In genomic region chrX:79133897-79134296, GRCh38 we compare ENCODE assay signal across 24 cellular contexts. TPM values are rescaled to one million over a fixed set of nuclear protein-coding genes. Genes with fewer than 3 reads are reported as not detected.
DNase-seq lines count a peak whose midpoint lies in the region; ATAC-seq and TF ChIP-seq lines count a peak whose summit lies in the region.
"Had no signal": no experiment of that assay in that cellular context is flagged by ENCODE, and none has a peak within 500 bp of the region (broad histone marks: within the 10 kb centered on the region; RNA-seq: fewer than 3 reads in every experiment).

No MANE protein-coding gene starts in this region.

- H3K27ac Mint-ChIP-seq in activated CD4-positive, alpha-beta T cell treated with anti-CD3 and anti-CD28 coated beads, Interleukin-2, amount 10 ng/mL, durations not matched to agents 24 days and 14 days: no peak overlapping the region
- H3K27ac Mint-ChIP-seq in activated CD8-positive, alpha-beta T cell treated with anti-CD3 and anti-CD28 coated beads, Interleukin-2, amount 10 ng/mL, durations not matched to agents 7 days and 5 days: peak overlapping the region; percentile 15
- H3K27ac Mint-ChIP-seq in WTC11: no peak overlapping the region

- H3K4me3 ChIP-seq in mucosa of descending colon: no peak overlapping the region
- H3K4me3 ChIP-seq: adrenal gland; BLaER1 treated with 17β-estradiol and CSF1 and Interleukin-3, amounts not matched to agents 10 nM and 100 nM; vagina had no signal

- intact Hi-C loops in activated CD4-positive, alpha-beta T cell treated with anti-CD3 and anti-CD28 coated beads, Interleukin-2, amount 10 ng/mL, durations not matched to agents 24 days and 14 days (cut with micrococcal nuclease): no loop called here
- intact Hi-C loops in mucosa of descending colon (cut with DNase I, micrococcal nuclease): no loop called here

- no peaks in the 10 kb centered on the region for H3K36me3 ChIP-seq in mucosa of descending colon (ENCODE audit: low read depth)
- H3K36me3 ChIP-seq: adrenal gland; BLaER1 treated with 17β-estradiol and CSF1 and Interleukin-3, amounts not matched to agents 10 nM and 100 nM; vagina had no signal

- POLR2A ChIA-PET in activated CD8-positive, alpha-beta T cell treated with anti-CD3 and anti-CD28 coated beads, Interleukin-2, amount 10 ng/mL, durations not matched to agents 7 days and 5 days (lab: Charles Lee): interaction anchor here (1.2 kb wide), 2 partner anchors 10 to 26 kb away, joined by 3 read pairs; partner anchors contain the start of gene GPR174
- POLR2A ChIA-PET in WTC11 (lab: Charles Lee): no interaction called here

- H3K4me3 Mint-ChIP-seq in activated CD4-positive, alpha-beta T cell treated with anti-CD3 and anti-CD28 coated beads, Interleukin-2, amount 10 ng/mL, durations not matched to agents 24 days and 14 days: peak overlapping the region; percentile 21
- H3K4me3 Mint-ChIP-seq in activated CD8-positive, alpha-beta T cell treated with anti-CD3 and anti-CD28 coated beads, Interleukin-2, amount 10 ng/mL, durations not matched to agents 7 days and 5 days: no peak overlapping the region
- no peak overlapping the region for H3K4me3 Mint-ChIP-seq in WTC11

- ATAC-seq in GM18868 (IDR thresholded peaks at IDR 0.05; ENCODE audit: unreplicated experiment) (peak; percentile 38), mucosa of descending colon (peak; percentile 64), HG02885 (IDR thresholded peaks at IDR 0.05; ENCODE audit: poor library complexity, unreplicated experiment) (no peak), WTC11 (no peak)
- ATAC-seq in activated CD8-positive, alpha-beta T cell treated with anti-CD3 and anti-CD28 coated beads, Interleukin-2, amount 10 ng/mL, durations not matched to agents 7 days and 5 days: peak; percentile 61
- ATAC-seq: HCT116, HepG2 had no signal

- H3K4me1 ChIP-seq in mucosa of descending colon (ENCODE audit: low read depth): no peaks in the 10 kb centered on the region
- H3K4me1 ChIP-seq: adrenal gland, vagina had no signal

- CTCF ChIA-PET in activated CD8-positive, alpha-beta T cell treated with anti-CD3 and anti-CD28 coated beads, Interleukin-2, amount 10 ng/mL, durations not matched to agents 7 days and 5 days (lab: Charles Lee): interaction anchor here (0.7 to 1.7 kb wide), 2 partner anchors 26 to 33 kb away, joined by 3 to 5 read pairs; no protein-coding TSS in a partner anchor
- CTCF ChIA-PET in WTC11 (lab: Charles Lee): no interaction called here

- no peak for TF ChIP-seq CTCF in mucosa of descending colon (IDR thresholded peaks at IDR 0.05)
- no peak for TF ChIP-seq CTCF in WTC11 (IDR thresholded peaks at IDR 0.05)

- H3K36me3 Mint-ChIP-seq in activated CD4-positive, alpha-beta T cell treated with anti-CD3 and anti-CD28 coated beads, Interleukin-2, amount 10 ng/mL, durations not matched to agents 24 days and 14 days (ENCODE audit: low read depth): no peaks in the 10 kb centered on the region
- peaks cover 14% of the 10 kb centered on the region for H3K36me3 Mint-ChIP-seq in activated CD8-positive, alpha-beta T cell treated with anti-CD3 and anti-CD28 coated beads, Interleukin-2, amount 10 ng/mL, durations not matched to agents 7 days and 5 days (ENCODE audit: low read depth)
- H3K36me3 Mint-ChIP-seq in WTC11: no peaks in the 10 kb centered on the region

- DNase-seq in activated CD4-positive, alpha-beta T cell treated with anti-CD3 and anti-CD28 coated beads, Interleukin-2, amount 10 ng/mL, durations not matched to agents 24 days and 14 days: no peak
- no peak for DNase-seq in activated CD4-positive, alpha-beta T cell treated with anti-CD3 and anti-CD28 coated beads, Interleukin-2, amount 50 U/mL, for 1 hour
- DNase-seq in activated CD8-positive, alpha-beta T cell treated with anti-CD3 and anti-CD28 coated beads, Interleukin-2, amount 10 ng/mL, durations not matched to agents 7 days and 5 days: no peak
- DNase-seq in mucosa of descending colon (no peak), AG08396 (ENCODE audit: low spot score) (no peak), WTC11 (ENCODE audit: low spot score) (no peak)
- DNase-seq: activated CD4-positive, CD25-positive, alpha-beta regulatory T cell treated with anti-CD3 and anti-CD28 coated beads, Interleukin-2, amount 50 U/mL, for 72 hours; adrenal gland; dermis blood vessel endothelial cell; foreskin melanocyte; hippocampal formation; NCI-H1436 treated with DMSO at 0.1 percent for 48 hours; NCI-H2171 treated with DMSO at 0.1 percent for 48 hours; NCI-H526 treated with DMSO at 0.1 percent for 48 hours; stimulated activated CD4-positive, alpha-beta T cell treated with anti-CD3 and anti-CD28 coated beads, Interleukin-2, amount 100 ng/mL, for 48 hours had no signal

- H3K27me3 Mint-ChIP-seq in activated CD4-positive, alpha-beta T cell treated with anti-CD3 and anti-CD28 coated beads, Interleukin-2, amount 10 ng/mL, durations not matched to agents 24 days and 14 days: no peaks in the 10 kb centered on the region
- no peaks in the 10 kb centered on the region for H3K27me3 Mint-ChIP-seq in activated CD8-positive, alpha-beta T cell treated with anti-CD3 and anti-CD28 coated beads, Interleukin-2, amount 10 ng/mL, durations not matched to agents 7 days and 5 days (ENCODE audit: low read depth)
- H3K27me3 Mint-ChIP-seq in WTC11 (ENCODE audit: low read depth): no peaks in the 10 kb centered on the region

- H3K9me3 Mint-ChIP-seq in activated CD4-positive, alpha-beta T cell treated with anti-CD3 and anti-CD28 coated beads, Interleukin-2, amount 10 ng/mL, durations not matched to agents 24 days and 14 days: peaks cover 10% of the 10 kb centered on the region
- no peaks in the 10 kb centered on the region for H3K9me3 Mint-ChIP-seq in activated CD8-positive, alpha-beta T cell treated with anti-CD3 and anti-CD28 coated beads, Interleukin-2, amount 10 ng/mL, durations not matched to agents 7 days and 5 days (ENCODE audit: insufficient read depth)
- no peaks in the 10 kb centered on the region for H3K9me3 Mint-ChIP-seq in WTC11

- H3K4me1 Mint-ChIP-seq in activated CD4-positive, alpha-beta T cell treated with anti-CD3 and anti-CD28 coated beads, Interleukin-2, amount 10 ng/mL, durations not matched to agents 24 days and 14 days: peaks cover 12% of the 10 kb centered on the region
- H3K4me1 Mint-ChIP-seq in activated CD8-positive, alpha-beta T cell treated with anti-CD3 and anti-CD28 coated beads, Interleukin-2, amount 10 ng/mL, durations not matched to agents 7 days and 5 days (ENCODE audit: low read depth): peaks cover 25% of the 10 kb centered on the region
- H3K4me1 Mint-ChIP-seq in WTC11: peaks cover 27% of the 10 kb centered on the region

- no peaks in the 10 kb centered on the region for H3K9me3 ChIP-seq in mucosa of descending colon
- H3K9me3 ChIP-seq: adrenal gland; BLaER1 treated with 17β-estradiol and CSF1 and Interleukin-3, amounts not matched to agents 10 nM and 100 nM; vagina had no signal

TF ChIP-seq in WTC11, 78 proteins besides CTCF, POLR2A, EP300 and RAD21 (continues in another document):
- TF ChIP-seq ZSCAN18 (CRISPR knock-in tag; IDR thresholded peaks at IDR 0.05) (no peak), ZBTB43 (CRISPR knock-in tag; IDR thresholded peaks at IDR 0.05) (no peak), NFATC4 (CRISPR knock-in tag; IDR thresholded peaks at IDR 0.05) (no peak), KAT7 (CRISPR knock-in tag; IDR thresholded peaks at IDR 0.05; ENCODE audit: borderline replicate concordance) (no peak), ZNF219 (CRISPR knock-in tag; IDR thresholded peaks at IDR 0.05; ENCODE audit: borderline replicate concordance) (no peak), ZNF317 (CRISPR knock-in tag; IDR thresholded peaks at IDR 0.05; ENCODE audit: borderline replicate concordance, low read depth) (no peak), ATF1 (CRISPR knock-in tag; IDR thresholded peaks at IDR 0.05) (no peak), FOXK1 (CRISPR knock-in tag; IDR thresholded peaks at IDR 0.05) (no peak), MXD4 (CRISPR knock-in tag; IDR thresholded peaks at IDR 0.05; ENCODE audit: borderline replicate concordance) (no peak), USF1 (CRISPR knock-in tag; IDR thresholded peaks at IDR 0.05) (no peak), RORB (CRISPR knock-in tag; IDR thresholded peaks at IDR 0.05) (no peak), TEAD1 (CRISPR knock-in tag; IDR thresholded peaks at IDR 0.05) (no peak), ETV6 (CRISPR knock-in tag; IDR thresholded peaks at IDR 0.05) (no peak), ZNF232 (CRISPR knock-in tag; IDR thresholded peaks at IDR 0.05) (no peak)

RNA-seq across cellular contexts. Expression of gene GPR174, which starts 10.6 kb away (rescaled TPM):
- total RNA-seq in activated CD4-positive, alpha-beta T cell treated with anti-CD3 and anti-CD28 coated beads, Interleukin-2, amount 10 ng/mL, durations not matched to agents 24 days and 14 days: 13.7 and 13.8 TPM in 2 replicates
- 10 to 100 TPM; 19.8 to 20.0 TPM for total RNA-seq in activated CD8-positive, alpha-beta T cell treated with anti-CD3 and anti-CD28 coated beads, Interleukin-2, amount 10 ng/mL, durations not matched to agents 7 days and 5 days
- 1 to 10 TPM; 1.2 to 2.3 (median 1.3) TPM for total RNA-seq in mucosa of descending colon
- 0.04 to 0.05 TPM in 2 of 3 replicates, not detected in the other for total RNA-seq in WTC11 (2021)
- total RNA-seq: A172, HepG2, lung microvascular endothelial cell, M059J had no signal

Comparison
In these comparisons a context has a peak if more than half of its experiments do, and no peak if none do; other contexts are left out.
1. ATAC-seq: peak in GM18868 (single experiment), activated CD8-positive, alpha-beta T cell treated with anti-CD3 and anti-CD28 coated beads, Interleukin-2, amount 10 ng/mL, durations not matched to agents 7 days and 5 days (single experiment) and mucosa of descending colon (single experiment); none in HG02885 (single experiment) and WTC11 (single experiment).